ENCODE assay signal across 7 cellular contexts in the genomic region with DNA sequence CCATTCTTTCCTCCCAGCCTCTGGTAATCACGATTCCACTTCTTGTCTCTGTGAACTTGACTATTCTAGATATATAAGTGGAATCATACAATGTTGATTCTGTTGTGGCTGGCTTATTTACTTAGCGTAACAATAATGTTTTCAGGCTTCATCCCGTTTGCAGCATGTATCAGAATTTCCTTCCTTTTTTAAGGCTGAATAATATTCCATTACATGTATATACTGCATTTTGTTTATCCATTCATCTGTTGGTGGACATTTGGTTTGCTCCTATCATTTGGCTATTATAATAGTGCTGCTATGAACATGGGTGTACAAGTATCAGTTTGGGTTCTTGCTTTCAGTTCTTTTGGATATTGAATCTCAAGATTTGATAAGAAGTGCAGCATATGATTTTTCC.
"Had no signal": no experiment of that assay in that cellular context is flagged by ENCODE, and none has a peak within 500 bp of the region (broad histone marks: within the 10 kb centered on the region; RNA-seq: fewer than 3 reads in every experiment).

No MANE protein-coding gene starts in this region.

- FAIRE-seq: HTR-8/SVneo, K562 had no signal

- ATAC-seq: HCT116, K562 had no signal

- H3K4me3 ChIP-seq: HAP-1, K562 had no signal

- H3K36me3 ChIP-seq: HAP-1 had no signal

- DNase-seq: GOT3, H7, IMR-90 had no signal

- H3K9me3 ChIP-seq: HAP-1 had no signal
